Comparison of ENCODE assay signal across 10 cellular contexts in genomic region chr1:160711528-160712311, GRCh38. TPM values are rescaled to one million over a fixed set of nuclear protein-coding genes. Genes with fewer than 3 reads are reported as not detected.
DNase-seq lines count a peak whose midpoint lies in the region; ATAC-seq and TF ChIP-seq lines count a peak whose summit lies in the region.
"Had no signal": no experiment of that assay in that cellular context is flagged by ENCODE, and none has a peak within 500 bp of the region (broad histone marks: within the 10 kb centered on the region; RNA-seq: fewer than 3 reads in every experiment).

Gene CD48 (minus strand): TSS chr1:160711822. CDS start chr1:160711763, 59 bp downstream.

- H3K9me3 ChIP-seq in psoas muscle, result no peaks in the 10 kb centered on the region
- H3K9me3 ChIP-seq: heart left ventricle had no signal

- H3K36me3 Mint-ChIP-seq in activated CD8-positive, alpha-beta T cell treated with anti-CD3 and anti-CD28 coated beads, Interleukin-2, amount 10 ng/mL, durations not matched to agents 7 days and 5 days (ENCODE audit: low read depth), result no peaks in the 10 kb centered on the region
- H3K36me3 Mint-ChIP-seq in endothelial cell (ENCODE audit: low read depth, unreplicated experiment) (no peaks in the 10 kb centered on the region), WTC11 (no peaks in the 10 kb centered on the region)

- H3K27ac Mint-ChIP-seq in activated CD8-positive, alpha-beta T cell treated with anti-CD3 and anti-CD28 coated beads, Interleukin-2, amount 10 ng/mL, durations not matched to agents 7 days and 5 days, result no peak within 1 kb of the TSS
- H3K27ac Mint-ChIP-seq in endothelial cell (ENCODE audit: unreplicated experiment) (no peak within 1 kb of the TSS), WTC11 (no peak within 1 kb of the TSS)

- H3K27me3 Mint-ChIP-seq in activated CD8-positive, alpha-beta T cell treated with anti-CD3 and anti-CD28 coated beads, Interleukin-2, amount 10 ng/mL, durations not matched to agents 7 days and 5 days (ENCODE audit: low read depth), result no peaks in the 10 kb centered on the region
- H3K27me3 Mint-ChIP-seq in endothelial cell (ENCODE audit: unreplicated experiment) (peaks cover 2% of the 10 kb centered on the region), WTC11 (ENCODE audit: low read depth) (no peaks in the 10 kb centered on the region)

- TF ChIP-seq CTCF in psoas muscle (IDR thresholded peaks at IDR 0.05), result no peak
- no peak for TF ChIP-seq CTCF in endothelial cell (IDR thresholded peaks at IDR 0.05; ENCODE audit: unreplicated experiment)
- no peak for TF ChIP-seq CTCF in WTC11 (IDR thresholded peaks at IDR 0.05)

- intact Hi-C loops in psoas muscle (cut with DNase I), result no loop called here

- H3K4me1 ChIP-seq in psoas muscle, result no peaks in the 10 kb centered on the region

- CTCF ChIA-PET in activated CD8-positive, alpha-beta T cell treated with anti-CD3 and anti-CD28 coated beads, Interleukin-2, amount 10 ng/mL, durations not matched to agents 7 days and 5 days (lab: Charles Lee), result interaction anchor here (0.7 to 6.7 kb wide), 22 partner anchors 12 to 278 kb away, joined by 3 to 147 read pairs (median 4); partner anchors contain the start of genes ITLN2 and LY9
- CTCF ChIA-PET in WTC11 (lab: Charles Lee), result no interaction called here

- POLR2A ChIA-PET in activated CD8-positive, alpha-beta T cell treated with anti-CD3 and anti-CD28 coated beads, Interleukin-2, amount 10 ng/mL, durations not matched to agents 7 days and 5 days (lab: Charles Lee), result interaction anchor here (0.7 to 4.2 kb wide), 17 partner anchors 9 to 358 kb away, joined by 3 to 44 read pairs (median 4); partner anchors contain the start of genes ARHGAP30, F11R, LY9 and SLAMF7
- POLR2A ChIA-PET in WTC11 (lab: Charles Lee), result no interaction called here

- H3K27ac ChIP-seq in psoas muscle, result no peak within 1 kb of the TSS

- peak within 1 kb of the TSS; percentile 16 for H3K4me3 ChIP-seq in psoas muscle

- H3K36me3 ChIP-seq in psoas muscle (ENCODE audit: insufficient read depth in 1 of 2, low read depth in 1 of 2), result no peaks in the 10 kb centered on the region
- H3K36me3 ChIP-seq: heart left ventricle had no signal

- peaks cover 39% of the 10 kb centered on the region for H3K4me1 Mint-ChIP-seq in activated CD8-positive, alpha-beta T cell treated with anti-CD3 and anti-CD28 coated beads, Interleukin-2, amount 10 ng/mL, durations not matched to agents 7 days and 5 days (ENCODE audit: low read depth)
- H3K4me1 Mint-ChIP-seq in endothelial cell (ENCODE audit: unreplicated experiment), result no peaks in the 10 kb centered on the region
- no peaks in the 10 kb centered on the region for H3K4me1 Mint-ChIP-seq in WTC11

- 43 to 45% (median 44%) methylated on average over 9 of the region's 9 CpGs for WGBS in psoas muscle, 3 donors

- no peaks in the 10 kb centered on the region for H3K9me3 Mint-ChIP-seq in activated CD8-positive, alpha-beta T cell treated with anti-CD3 and anti-CD28 coated beads, Interleukin-2, amount 10 ng/mL, durations not matched to agents 7 days and 5 days (ENCODE audit: insufficient read depth)
- H3K9me3 Mint-ChIP-seq in endothelial cell (ENCODE audit: unreplicated experiment), result no peaks in the 10 kb centered on the region
- H3K9me3 Mint-ChIP-seq in WTC11, result no peaks in the 10 kb centered on the region

- peak; percentile 41 for ATAC-seq in GM19351 (IDR thresholded peaks at IDR 0.05; ENCODE audit: unreplicated experiment)
- peak; percentile 30 for ATAC-seq in HG03565 (IDR thresholded peaks at IDR 0.05; ENCODE audit: unreplicated experiment)
- peak; percentile 48 for ATAC-seq in activated CD8-positive, alpha-beta T cell treated with anti-CD3 and anti-CD28 coated beads, Interleukin-2, amount 10 ng/mL, durations not matched to agents 7 days and 5 days
- ATAC-seq in psoas muscle, result no peak
- ATAC-seq in WTC11, result no peak
- ATAC-seq: Panc1 had no signal

- H3K4me3 Mint-ChIP-seq in activated CD8-positive, alpha-beta T cell treated with anti-CD3 and anti-CD28 coated beads, Interleukin-2, amount 10 ng/mL, durations not matched to agents 7 days and 5 days, result no peak within 1 kb of the TSS
- H3K4me3 Mint-ChIP-seq in endothelial cell (ENCODE audit: unreplicated experiment) (no peak within 1 kb of the TSS), WTC11 (no peak within 1 kb of the TSS)

- peak; percentile 79 for DNase-seq in activated CD8-positive, alpha-beta T cell treated with anti-CD3 and anti-CD28 coated beads, Interleukin-2, amount 10 ng/mL, durations not matched to agents 7 days and 5 days
- no peak for DNase-seq in psoas muscle
- no peak for DNase-seq in glomerular visceral epithelial cell (ENCODE audit: extremely low spot score)
- DNase-seq in endothelial cell (ENCODE audit: low spot score), result no peak
- DNase-seq in anterior cingulate cortex (lab: John Stamatoyannopoulos, UW), result no peak
- DNase-seq in WTC11 (ENCODE audit: low spot score), result no peak
- DNase-seq: heart left ventricle had no signal

- peaks cover 0 to 6% (median 2%) of the 10 kb centered on the region in 3 donors for H3K27me3 ChIP-seq in psoas muscle (ENCODE audit: insufficient read depth in 3 of 3, low read length in 2 of 3)

TF ChIP-seq in WTC11, 78 proteins besides CTCF, POLR2A, EP300 and RAD21 (continues in another document):
- TF ChIP-seq ESRRA (CRISPR knock-in tag; IDR thresholded peaks at IDR 0.05; ENCODE audit: borderline replicate concordance) (no peak), CDX4 (CRISPR knock-in tag; IDR thresholded peaks at IDR 0.05; ENCODE audit: borderline replicate concordance) (no peak), STAT6 (CRISPR knock-in tag; conservative IDR thresholded peaks at IDR 0.05; ENCODE audit: low read depth) (no peak), ELF4 (CRISPR knock-in tag; IDR thresholded peaks at IDR 0.05; ENCODE audit: low read depth) (no peak), ZSCAN18 (CRISPR knock-in tag; IDR thresholded peaks at IDR 0.05) (no peak), ERG (CRISPR knock-in tag; IDR thresholded peaks at IDR 0.05) (no peak), ZNF232 (CRISPR knock-in tag; IDR thresholded peaks at IDR 0.05) (no peak), NR1H2 (CRISPR knock-in tag; IDR thresholded peaks at IDR 0.05) (no peak)

RNA-seq across cellular contexts. Expression of gene CD48, which starts in this region (rescaled TPM):
- 100 to 1,000 TPM; 325 to 327 TPM for total RNA-seq in activated CD8-positive, alpha-beta T cell treated with anti-CD3 and anti-CD28 coated beads, Interleukin-2, amount 10 ng/mL, durations not matched to agents 7 days and 5 days
- total RNA-seq in psoas muscle (1 to 10 TPM in 2 of 4 donors, under 1 TPM in 2; 0.76 to 1.7 (median 1.1) TPM), endothelial cell (ENCODE audit: unreplicated experiment) (not detected), WTC11 (2021) (0.37 to 0.96 TPM (median 0.66 TPM) in 3 replicates)
- polyA plus RNA-seq in psoas muscle, result under 1 TPM; 0.35 to 1.00 (median 0.91) TPM

Comparison
In these comparisons a context has a peak if more than half of its experiments do, and no peak if none do; other contexts are left out.
1. RNA of gene CD48 (total RNA-seq): 325 to 327 TPM in activated CD8-positive, alpha-beta T cell treated with anti-CD3 and anti-CD28 coated beads, Interleukin-2, amount 10 ng/mL, durations not matched to agents 7 days and 5 days; 0.76 to 1.7 TPM in psoas muscle, 0.37 to 0.96 TPM in WTC11 and not detected in endothelial cell (single experiment); every median in the first group is over 100 times any median in the second.
2. ATAC-seq: peak in GM19351 (single experiment), HG03565 (single experiment) and activated CD8-positive, alpha-beta T cell treated with anti-CD3 and anti-CD28 coated beads, Interleukin-2, amount 10 ng/mL, durations not matched to agents 7 days and 5 days (single experiment); none in psoas muscle (0 of 4) and WTC11 (single experiment).